9 cellular contexts compared by ENCODE assay signal in genomic region chr15:22949074-22949547, GRCh38. TPM values are rescaled to one million over a fixed set of nuclear protein-coding genes. Genes with fewer than 3 reads are reported as not detected.
DNase-seq lines count a peak whose midpoint lies in the region; ATAC-seq and TF ChIP-seq lines count a peak whose summit lies in the region.
"Had no signal": no experiment of that assay in that cellular context is flagged by ENCODE, and none has a peak within 500 bp of the region (broad histone marks: within the 10 kb centered on the region; RNA-seq: fewer than 3 reads in every experiment).

No MANE protein-coding gene starts in this region.

- no peak overlapping the region for H3K4me3 ChIP-seq in BJ (ENCODE audit: low read depth, low read length)
- H3K4me3 ChIP-seq in stomach smooth muscle (ENCODE audit: low read length in 2 of 2) = peak overlapping the region in 1 of 2 donors; percentile 69

- no peak for TF ChIP-seq CTCF in BJ (IDR thresholded peaks at IDR 0.05; ENCODE audit: insufficient read depth, low read depth, low read length)

- peak overlapping the region; percentile 71 for H3K27ac ChIP-seq in stomach smooth muscle (ENCODE audit: low read length)
- H3K27ac ChIP-seq: epithelial cell of prostate had no signal

- DNase-seq in BJ (ENCODE audit: low read depth) = peak; percentile 4
- DNase-seq in astrocyte of the hippocampus (ENCODE audit: low read depth, low spot score) = peak; percentile 52
- peak; percentile 75 for DNase-seq in iPS-NIHi11 (ENCODE audit: low spot score)
- no peak for DNase-seq in NCI-H510A treated with DMSO at 0.1 percent for 48 hours (lab: John Stamatoyannopoulos, UW)
- no peak for DNase-seq in activated CD4-positive, alpha-beta T cell treated with anti-CD3 and anti-CD28 coated beads for 48 hours

- H3K36me3 ChIP-seq in BJ (ENCODE audit: control insufficient read depth, insufficient read depth, low read length) = peaks cover 5% of the 10 kb centered on the region; the same call in 1 of the 2 replicates
- peaks cover 2 to 8% of the 10 kb centered on the region in 2 donors for H3K36me3 ChIP-seq in stomach smooth muscle (ENCODE audit: control insufficient read depth in 2 of 2, insufficient read depth in 2 of 2, low read length in 2 of 2)

- H3K4me1 ChIP-seq in stomach smooth muscle (ENCODE audit: control insufficient read depth, insufficient read depth, low read length) = peaks cover 52% of the 10 kb centered on the region

- peak; percentile 74 for ATAC-seq in GM19043 (IDR thresholded peaks at IDR 0.05; ENCODE audit: low read depth, unreplicated experiment)
- peak; percentile 79 for ATAC-seq in HG03565 (IDR thresholded peaks at IDR 0.05; ENCODE audit: unreplicated experiment)

- CTCF ChIA-PET in BJ (lab: Yijun Ruan, JAX) = interaction anchor here (0.7 kb wide), 1 partner anchor 12 kb away, joined by 4 read pairs; no protein-coding TSS in a partner anchor

- peak overlapping the region in 1 of 2 donors; percentile 51 for H3K9ac ChIP-seq in stomach smooth muscle (ENCODE audit: low read length in 2 of 2)

- H3K27me3 ChIP-seq in BJ (ENCODE audit: control insufficient read depth, insufficient read depth, low read length) = no peaks in the 10 kb centered on the region
- no peaks in the 10 kb centered on the region for H3K27me3 ChIP-seq in stomach smooth muscle (ENCODE audit: control insufficient read depth in 1 of 2, insufficient read depth in 2 of 2, low read length in 2 of 2)

- POLR2A ChIA-PET in BJ (lab: Charles Lee) = no interaction called here

- H3K9me3 ChIP-seq in stomach smooth muscle (ENCODE audit: control insufficient read depth in 2 of 2, low read length in 2 of 2) = no peaks in the 10 kb centered on the region

RNA-seq across cellular contexts. Expression of gene CYFIP1, which starts 31.1 kb away (rescaled TPM):
- 89.9 and 93.4 TPM in 2 replicates for polyA plus RNA-seq in BJ (2011; rRNA removed)
- polyA minus RNA-seq in BJ (2011; rRNA and poly(A)+ RNA removed) = 81.4 and 110 TPM in 2 replicates

Comparison
In these comparisons a context has a peak if more than half of its experiments do, and no peak if none do; other contexts are left out.
1. DNase-seq: peak in BJ (single experiment), astrocyte of the hippocampus (single experiment) and iPS-NIHi11 (single experiment); none in NCI-H510A treated with DMSO at 0.1 percent for 48 hours (single experiment) and activated CD4-positive, alpha-beta T cell treated with anti-CD3 and anti-CD28 coated beads for 48 hours (single experiment).